Comparison of ENCODE assay signal across 21 cellular contexts in the genomic region with DNA sequence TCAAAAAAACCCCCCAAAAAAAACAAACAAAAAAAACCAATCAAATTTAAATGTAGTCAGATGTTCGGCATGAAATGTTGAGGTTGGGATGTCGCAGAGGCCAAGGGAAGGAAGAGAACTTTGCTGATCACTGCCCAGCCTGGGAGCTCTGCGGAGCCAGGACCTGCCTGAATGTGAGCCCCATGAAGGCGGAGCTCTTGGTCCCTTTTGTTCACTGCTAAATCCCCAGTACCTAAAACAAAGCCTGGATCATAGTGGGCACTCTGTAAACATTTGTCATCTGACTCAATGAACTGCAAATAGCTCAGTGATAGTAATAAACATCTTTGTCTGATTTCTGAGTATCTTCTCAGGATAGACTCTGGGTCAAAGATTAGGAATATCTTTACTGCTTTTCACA.
"Had no signal": no experiment of that assay in that cellular context is flagged by ENCODE, and none has a peak within 500 bp of the region (broad histone marks: within the 10 kb centered on the region; RNA-seq: fewer than 3 reads in every experiment).

No MANE protein-coding gene starts in this region.

- FAIRE-seq: kidney, urothelium cell line had no signal

- H3K4me1 ChIP-seq: gastrocnemius medialis, prostate gland, right atrium auricular region, sigmoid colon, spleen, tibial nerve, upper lobe of left lung had no signal

- DNase-seq: cerebellar nuclear complex; dorsolateral prefrontal cortex; effector CD4-positive, alpha-beta T cell; foreskin fibroblast; gastrocnemius medialis; head of caudate nucleus; kidney; mesendoderm; midbrain; natural killer cell; sigmoid colon; spleen; stimulated activated naive B cell treated with anti-CD40 and anti-IgM and Interleukin-4, amounts not matched to agents 10 μg/mL and 1 μg/mL and 100 μg/mL, for 72 hours; upper lobe of left lung had no signal

- H3K27ac ChIP-seq: dorsolateral prefrontal cortex, epithelial cell of prostate, gastrocnemius medialis, prostate gland, right atrium auricular region, sigmoid colon, skin epidermis, spleen, thoracic aorta, tibial nerve, upper lobe of left lung had no signal

- H3K36me3 ChIP-seq: gastrocnemius medialis, prostate gland, right atrium auricular region, sigmoid colon, spleen, thoracic aorta, tibial nerve, upper lobe of left lung had no signal

- H3K4me3 ChIP-seq: dorsolateral prefrontal cortex, gastrocnemius medialis, prostate gland, right atrium auricular region, sigmoid colon, skin epidermis, spleen, thoracic aorta, tibial nerve, upper lobe of left lung had no signal

- H3K27me3 ChIP-seq: gastrocnemius medialis, right atrium auricular region, sigmoid colon, spleen, tibial nerve, upper lobe of left lung had no signal

- H3K9me3 ChIP-seq: gastrocnemius medialis, prostate gland, right atrium auricular region, sigmoid colon, spleen, thoracic aorta, tibial nerve, upper lobe of left lung had no signal
